Comparison of ENCODE assay signal across 18 cellular contexts in genomic region chr10:26464632-26465280, GRCh38. TPM values are rescaled to one million over a fixed set of nuclear protein-coding genes. Genes with fewer than 3 reads are reported as not detected.
DNase-seq lines count a peak whose midpoint lies in the region; ATAC-seq and TF ChIP-seq lines count a peak whose summit lies in the region.
"Had no signal": no experiment of that assay in that cellular context is flagged by ENCODE, and none has a peak within 500 bp of the region (broad histone marks: within the 10 kb centered on the region; RNA-seq: fewer than 3 reads in every experiment).

No MANE protein-coding gene starts in this region.

- peak overlapping the region; percentile 47 for H3K4me2 ChIP-seq in DOHH2 (ENCODE audit: low read length)

- TF ChIP-seq CTCF in DOHH2 (IDR thresholded peaks at IDR 0.05; ENCODE audit: low read depth, low read length, poor library complexity, severe bottlenecking) (no peak), transverse colon (IDR thresholded peaks at IDR 0.05) (no peak)

- no peaks in the 10 kb centered on the region for H3K27me3 Mint-ChIP-seq in naive B cell

- peak; percentile 50 for ATAC-seq in GM18870 (IDR thresholded peaks at IDR 0.05; ENCODE audit: unreplicated experiment)
- peak; percentile 38 for ATAC-seq in HG03442 (IDR thresholded peaks at IDR 0.05; ENCODE audit: unreplicated experiment)
- no peak for ATAC-seq in naive B cell (ENCODE audit: low read depth in 2 of 2)
- no peak for ATAC-seq in aorta (ENCODE audit: low FRiP score)
- no peak for ATAC-seq in HG03571 (IDR thresholded peaks at IDR 0.05; ENCODE audit: unreplicated experiment)

- H3K27ac ChIP-seq in DOHH2 (ENCODE audit: low read depth, low read length) (peak overlapping the region; percentile 62), aorta (ENCODE audit: low read depth in 1 of 2, low read length in 2 of 2) (no peak overlapping the region), transverse colon (no peak overlapping the region)

- in situ Hi-C loops in transverse colon (cut with MboI; ENCODE audit: low pct_ligation_motif_present in 1 of 4, low pct_unique_long_range_greater_than_20kb in 1 of 4, low sequenced_read_pairs in 3 of 4), result no loop called here

- H3K79me2 ChIP-seq in DOHH2 (ENCODE audit: control insufficient read depth, low read length), result peaks cover 98% of the 10 kb centered on the region

- H3K4me1 ChIP-seq in DOHH2 (ENCODE audit: control insufficient read depth, low read length), result peaks cover 94% of the 10 kb centered on the region
- no peaks in the 10 kb centered on the region for H3K4me1 ChIP-seq in aorta (ENCODE audit: control insufficient read depth in 1 of 2, insufficient read depth in 2 of 2, low read length in 2 of 2)
- no peaks in the 10 kb centered on the region for H3K4me1 ChIP-seq in transverse colon

- no peaks in the 10 kb centered on the region for H3K27me3 ChIP-seq in DOHH2 (ENCODE audit: control insufficient read depth, low read length)
- H3K27me3 ChIP-seq in aorta (ENCODE audit: control insufficient read depth in 1 of 2, insufficient read depth in 2 of 2, low read length in 1 of 2), result no peaks in the 10 kb centered on the region
- no peaks in the 10 kb centered on the region for H3K27me3 ChIP-seq in transverse colon

- WGBS in aorta, 2 donors, result 63 to 70% methylated on average over 3 of the region's 3 CpGs
- 69 to 80% methylated on average over 2 to 3 of the region's 3 CpGs for WGBS in transverse colon (ENCODE audit: low coverage in 1 of 2), 2 donors

- DNase-seq in naive B cell (no peak), aorta (no peak), transverse colon (no peak), GM03348 (ENCODE audit: low spot score) (no peak)
- DNase-seq: activated effector memory CD4-positive, alpha-beta T cell treated with Interleukin-2 at 50 U/mL for 16 hours; C1 segment of cervical spinal cord; Kasumi-1; kidney glomerular epithelial cell; NCI-H146; NCI-H345; stimulated activated CD4-positive, alpha-beta T cell treated with anti-CD3 and anti-CD28 coated beads, Interleukin-4, amount 100 ng/mL, for 1 hour had no signal

- intact Hi-C loops in aorta (cut with DNase I), result no loop called here
- intact Hi-C loops in transverse colon (cut with DNase I; ENCODE audit: low total_unique reads), result no loop called here

- no peak overlapping the region for H3K4me3 ChIP-seq in DOHH2 (ENCODE audit: low read length)
- no peak overlapping the region for H3K4me3 ChIP-seq in aorta (ENCODE audit: low read length in 2 of 2)
- no peak overlapping the region for H3K4me3 ChIP-seq in transverse colon

- H3K4me3 Mint-ChIP-seq in naive B cell, result no peak overlapping the region
- H3K4me3 Mint-ChIP-seq: mesothelial cell of epicardium had no signal

- H4K20me1 ChIP-seq in DOHH2 (ENCODE audit: control insufficient read depth, insufficient read depth, low read depth, low read length), result no peaks in the 10 kb centered on the region

- H3K36me3 ChIP-seq in DOHH2 (ENCODE audit: control insufficient read depth, low read length) (peaks cover 78% of the 10 kb centered on the region), aorta (ENCODE audit: control insufficient read depth in 1 of 2, insufficient read depth in 2 of 2, low read length in 1 of 2) (no peaks in the 10 kb centered on the region), transverse colon (no peaks in the 10 kb centered on the region)

- peaks cover 59 to 81% (median 73%) of the 10 kb centered on the region in 3 donors for H3K4me1 Mint-ChIP-seq in naive B cell

- peaks cover 6% of the 10 kb centered on the region in 2 donors for H3K36me3 Mint-ChIP-seq in naive B cell
- H3K36me3 Mint-ChIP-seq: mesothelial cell of epicardium had no signal

- H3K9me2 ChIP-seq in DOHH2 (replicated peaks; ENCODE audit: control insufficient read depth, low read length), result no peaks in the 10 kb centered on the region

- H3K9me3 ChIP-seq in DOHH2 (ENCODE audit: control insufficient read depth, insufficient read depth, low read length) (no peaks in the 10 kb centered on the region), aorta (ENCODE audit: control insufficient read depth, low read length) (no peaks in the 10 kb centered on the region), transverse colon (no peaks in the 10 kb centered on the region)

- H3K27ac Mint-ChIP-seq in naive B cell, result peak overlapping the region in 4 of 6 donors; percentile 22 to 90 (median 34)
- H3K27ac Mint-ChIP-seq: mesothelial cell of epicardium had no signal

- peaks cover 39% of the 10 kb centered on the region for H3F3A ChIP-seq in DOHH2 (ENCODE audit: control insufficient read depth, insufficient read depth)

- peaks cover 0 to 3% (median 0%) of the 10 kb centered on the region in 7 donors for H3K9me3 Mint-ChIP-seq in naive B cell

- TF ChIP-seq POLR2A in transverse colon (IDR thresholded peaks at IDR 0.05), result no peak

- TF ChIP-seq EP300 in transverse colon (IDR thresholded peaks at IDR 0.05; ENCODE audit: low read depth), result no peak

RNA-seq across cellular contexts. Expression of gene APBB1IP, which starts 26.6 kb away (rescaled TPM):
- polyA plus RNA-seq in naive B cell (ENCODE audit: low read depth in 6 of 6), result 10 to 100 TPM; 40.1 to 76.1 (median 45.0) TPM
- 10 to 100 TPM; 11.0 to 18.5 TPM for total RNA-seq in aorta
- polyA plus RNA-seq in aorta, result 1 to 10 TPM in 1 of 2 donors, under 1 TPM in 1; 0.82 to 4.4 TPM
- total RNA-seq in transverse colon, result 1 to 10 TPM in 3 of 4 donors, not detected in 1; 2.5 to 7.6 (median 6.4) TPM
- total RNA-seq: Daoy, H1 had no signal

Comparison
In these comparisons a context has a peak if more than half of its experiments do, and no peak if none do; other contexts are left out.
1. ATAC-seq: peak in GM18870 (single experiment) and HG03442 (single experiment); none in naive B cell (0 of 2), aorta (single experiment) and HG03571 (single experiment).